In the genomic region with DNA sequence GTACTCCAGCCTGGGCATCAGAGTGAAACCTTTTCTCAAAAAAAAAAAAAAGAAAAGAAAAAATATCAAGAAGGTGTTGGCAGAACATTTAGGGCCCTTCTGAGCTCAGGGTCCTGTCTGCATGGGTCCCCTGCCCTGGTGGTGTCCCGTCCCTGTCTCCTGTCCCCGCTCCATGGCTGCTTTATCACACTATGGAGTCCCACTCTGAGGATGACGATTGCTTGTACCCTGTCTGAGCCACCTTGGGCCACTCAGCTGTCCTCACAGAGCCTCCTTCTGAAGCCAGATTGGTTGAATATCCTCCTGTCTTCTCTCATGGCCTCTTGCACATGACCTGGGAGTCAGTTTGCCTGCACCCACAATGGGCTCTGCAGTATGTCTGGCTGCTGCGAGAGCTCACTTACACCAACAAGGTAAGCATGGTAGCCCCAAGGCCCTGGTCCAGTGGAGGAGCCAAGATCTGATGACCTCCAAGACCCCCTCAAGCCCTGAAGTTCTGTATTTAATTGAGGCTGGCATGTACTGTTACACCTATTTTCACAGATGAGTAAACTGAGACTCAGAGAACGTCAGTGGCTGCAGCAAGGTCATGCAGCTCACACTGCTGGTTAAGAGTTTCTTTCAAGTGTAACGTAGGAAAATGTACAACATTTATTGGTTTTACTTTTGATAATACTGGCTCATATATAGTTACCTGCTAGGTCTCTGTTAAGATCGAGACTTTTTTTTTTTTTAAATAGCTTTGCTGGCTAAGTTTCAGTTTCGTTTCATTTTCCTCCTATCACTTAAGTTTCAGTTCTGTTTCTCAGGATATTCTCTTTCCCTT, we compare ENCODE assay signal across 8 cellular contexts. TPM values are rescaled to one million over a fixed set of nuclear protein-coding genes. Genes with fewer than 3 reads are reported as not detected.
DNase-seq lines count a peak whose midpoint lies in the region; ATAC-seq and TF ChIP-seq lines count a peak whose summit lies in the region.

No MANE protein-coding gene starts in this region.

- ATAC-seq in GM19395 (IDR thresholded peaks at IDR 0.05; ENCODE audit: unreplicated experiment) (peak; percentile 92), HG03457 (IDR thresholded peaks at IDR 0.05; ENCODE audit: unreplicated experiment) (peak; percentile 91), activated B cell treated with CpG ODN at 0.5 μM for 24 hours (ENCODE audit: low read depth) (peak; percentile 84)

- no peak for TF ChIP-seq EP300 in esophagus muscularis mucosa (IDR thresholded peaks at IDR 0.05)

- CTCF ChIA-PET in BJ (lab: Yijun Ruan, JAX), result interaction anchor here (0.9 to 1.0 kb wide), 2 partner anchors 16 to 19 kb away, joined by 3 read pairs; a partner anchor contains a TSS
- CTCF ChIA-PET in activated B cell treated with CpG ODN at 0.5 μM for 24 hours (lab: Charles Lee), result interaction anchor here (1.4 kb wide), 1 partner anchor 79 kb away, joined by 3 read pairs; no protein-coding TSS in a partner anchor

- POLR2A ChIA-PET in BJ (lab: Charles Lee), result no interaction called here
- POLR2A ChIA-PET in activated B cell treated with CpG ODN at 0.5 μM for 24 hours (lab: Charles Lee), result interaction anchor here (0.5 to 2.1 kb wide), 7 partner anchors 15 to 916 kb away, joined by 3 to 52 read pairs (median 3); a partner anchor contains a TSS

- peak overlapping the region; percentile 73 for H3K4me3 Mint-ChIP-seq in activated B cell treated with CpG ODN at 0.5 μM for 24 hours

- peaks cover 19% of the 10 kb centered on the region for H3K4me1 Mint-ChIP-seq in activated B cell treated with CpG ODN at 0.5 μM for 24 hours

- peaks cover 0 to 14% (median 5%) of the 10 kb centered on the region in 4 donors for H3K4me1 ChIP-seq in esophagus muscularis mucosa

- no peaks in the 10 kb centered on the region for H3K36me3 Mint-ChIP-seq in activated B cell treated with CpG ODN at 0.5 μM for 24 hours (ENCODE audit: low read depth)

- no peaks in the 10 kb centered on the region for H3K27me3 Mint-ChIP-seq in activated B cell treated with CpG ODN at 0.5 μM for 24 hours

- no peaks in the 10 kb centered on the region for H3K9me3 Mint-ChIP-seq in activated B cell treated with CpG ODN at 0.5 μM for 24 hours

- no peaks in the 10 kb centered on the region for H3K9me3 ChIP-seq in esophagus muscularis mucosa

- H3K36me3 ChIP-seq in BJ (ENCODE audit: control insufficient read depth, insufficient read depth, low read length) (no peaks in the 10 kb centered on the region), esophagus muscularis mucosa (no peaks in the 10 kb centered on the region)

- H3K27me3 ChIP-seq in BJ (ENCODE audit: control insufficient read depth, insufficient read depth, low read length), result no peaks in the 10 kb centered on the region
- no peaks in the 10 kb centered on the region for H3K27me3 ChIP-seq in esophagus muscularis mucosa

- WGBS in esophagus muscularis mucosa, result 51% methylated on average over 8 of the region's 8 CpGs

- H3K27ac ChIP-seq in esophagus muscularis mucosa (replicated peaks in 1 of 4), result peak overlapping the region in 3 of 4 donors; percentile 53 to 63 (median 56)

- TF ChIP-seq CTCF in BJ (IDR thresholded peaks at IDR 0.05; ENCODE audit: insufficient read depth, low read depth, low read length) (no peak), activated B cell treated with CpG ODN at 0.5 μM for 24 hours (IDR thresholded peaks at IDR 0.05) (no peak), esophagus muscularis mucosa (IDR thresholded peaks at IDR 0.05) (no peak)

- TF ChIP-seq POLR2A in esophagus muscularis mucosa (IDR thresholded peaks at IDR 0.05; ENCODE audit: low read depth), result no peak

- intact Hi-C loops in activated B cell treated with CpG ODN at 0.5 μM for 24 hours (cut with micrococcal nuclease), result loop anchor here (1.0 kb wide), 4 partner anchors 16 to 319 kb away; a partner anchor contains a TSS
- intact Hi-C loops in esophagus muscularis mucosa (cut with DNase I), result no loop called here

- H3K4me3 ChIP-seq in BJ (ENCODE audit: low read depth, low read length) (0 out of 2 replicates have a peak overlapping the region, but pooled peaks have one; percentile 4), esophagus muscularis mucosa (peak overlapping the region; percentile 34 to 56 (median 50)), skeletal muscle cell (ENCODE audit: low read depth, low read length) (peak overlapping the region; percentile 5)

- peak overlapping the region; percentile 92 for H3K27ac Mint-ChIP-seq in activated B cell treated with CpG ODN at 0.5 μM for 24 hours

- DNase-seq in BJ (ENCODE audit: low read depth) (no peak), activated B cell treated with CpG ODN at 0.5 μM for 24 hours (no peak), esophagus muscularis mucosa (ENCODE audit: extremely low spot score) (no peak), skeletal muscle cell (ENCODE audit: low read depth) (no peak), iPS-NIHi11 (ENCODE audit: low spot score) (no peak), SHP77 treated with DMSO at 0.1 percent for 48 hours (lab: John Stamatoyannopoulos, UW) (no peak)

RNA-seq across cellular contexts. Expression of a gene that starts 16.9 kb away (rescaled TPM):
- 5.8 and 6.7 TPM in 2 replicates for polyA plus RNA-seq in BJ (2011; rRNA removed)
- 7.5 and 15.6 TPM in 2 replicates for polyA minus RNA-seq in BJ (2011; rRNA and poly(A)+ RNA removed)
- total RNA-seq in activated B cell treated with CpG ODN at 0.5 μM for 24 hours (28.6 and 29.4 TPM in 2 replicates), esophagus muscularis mucosa (10 to 100 TPM; 18.9 to 26.1 (median 23.8) TPM)
